Comparison of ENCODE assay signal across 10 cellular contexts in the genomic region with DNA sequence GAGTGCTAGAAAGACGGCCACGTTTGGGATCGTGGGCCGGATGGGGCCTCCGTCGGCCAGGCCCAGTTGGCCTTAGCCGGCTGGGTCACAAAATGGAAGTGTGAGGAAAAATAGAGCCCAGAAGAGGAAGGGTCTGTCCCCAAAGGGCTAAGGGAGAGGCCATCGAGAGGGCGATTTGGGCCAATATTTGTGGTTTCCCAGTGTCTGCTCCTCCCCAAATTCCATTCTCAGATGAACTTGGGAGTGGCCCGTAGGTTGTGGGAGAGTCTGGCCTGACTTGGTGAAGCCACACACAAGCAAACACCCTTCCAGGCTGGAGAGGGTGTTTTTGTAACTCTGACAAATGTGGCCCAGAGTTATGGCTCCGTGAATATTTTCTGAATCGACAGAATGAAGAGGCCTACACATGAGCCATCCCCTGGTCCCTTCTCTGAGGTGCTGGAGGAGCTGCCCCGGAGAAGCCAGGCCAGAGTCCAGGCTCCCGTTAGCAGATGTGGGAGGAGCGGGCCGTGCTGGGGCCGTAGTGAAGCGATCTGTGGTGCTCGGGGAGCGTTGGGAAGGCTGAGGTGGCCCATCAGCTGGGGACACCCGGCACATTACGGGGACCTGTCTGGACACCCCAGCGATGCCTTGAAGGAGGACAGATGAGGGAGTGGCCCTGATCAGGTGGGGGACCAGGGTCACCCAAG.
DNase-seq lines count a peak whose midpoint lies in the region; ATAC-seq and TF ChIP-seq lines count a peak whose summit lies in the region.
"Had no signal": no experiment of that assay in that cellular context is flagged by ENCODE, and none has a peak within 500 bp of the region (broad histone marks: within the 10 kb centered on the region; RNA-seq: fewer than 3 reads in every experiment).

No MANE protein-coding gene starts in this region.

- no peak for TF ChIP-seq EP300 in transverse colon (IDR thresholded peaks at IDR 0.05; ENCODE audit: low read depth)

- 60 to 77% methylated on average over 6 to 23 of the region's 23 CpGs for WGBS in transverse colon (ENCODE audit: low coverage in 1 of 2), 2 donors

- H3K9me3 ChIP-seq in left lung: no peaks in the 10 kb centered on the region
- H3K9me3 ChIP-seq in transverse colon: no peaks in the 10 kb centered on the region

- TF ChIP-seq POLR2A in transverse colon (IDR thresholded peaks at IDR 0.05): peak; percentile 44

- peak; percentile 43 for DNase-seq in NCI-H1694 treated with DMSO at 0.1 percent for 48 hours (lab: John Stamatoyannopoulos, UW)
- no peak for DNase-seq in NCI-H1694 (lab: John Stamatoyannopoulos, UW)
- DNase-seq in choroid plexus epithelial cell (ENCODE audit: low read depth): peak; percentile 44
- DNase-seq in left lung: peak; percentile 46 to 77
- peak; percentile 28 for DNase-seq in transverse colon
- no peak for DNase-seq in activated CD4-positive, CD25-positive, alpha-beta regulatory T cell treated with anti-CD3 and anti-CD28 coated beads, Interleukin-2, amount 50 U/mL, for 72 hours
- DNase-seq in stimulated activated CD4-positive, alpha-beta T cell treated with anti-CD3 and anti-CD28 coated beads, Interleukin-12 subunit alpha, Interleukin-12 subunit beta, amount 100 ng/mL, for 4 hours: no peak
- no peak for DNase-seq in stimulated activated CD4-positive, alpha-beta T cell treated with anti-CD3 and anti-CD28 coated beads, Interleukin-15, amount 100 ng/mL, for 24 hours
- DNase-seq: ACHN; stimulated activated naive CD8-positive, alpha-beta T cell treated with anti-CD3 and anti-CD28 coated beads, Interleukin-15, amount 100 ng/mL, for 72 hours had no signal

- peaks cover 35 to 87% of the 10 kb centered on the region in 2 donors for H3K4me1 ChIP-seq in left lung
- H3K4me1 ChIP-seq in transverse colon: peaks cover 30 to 71% (median 56%) of the 10 kb centered on the region in 4 donors

- peak; percentile 25 for ATAC-seq in left lung
- ATAC-seq: stimulated activated naive CD8-positive, alpha-beta T cell treated with anti-CD3 and anti-CD28 coated beads, Interleukin-15, amount 100 ng/mL, for 72 hours had no signal

- H3K27me3 ChIP-seq in left lung (no peaks in the 10 kb centered on the region), transverse colon (no peaks in the 10 kb centered on the region)

- H3K27ac ChIP-seq in left lung: peak overlapping the region; percentile 97 to 98
- H3K27ac ChIP-seq in transverse colon: peak overlapping the region; percentile 98 to 99 (median 98)

- H3K4me3 ChIP-seq in choroid plexus epithelial cell (ENCODE audit: low read depth, low read length) (peak overlapping the region; percentile 13), left lung (peak overlapping the region; percentile 75 to 77), transverse colon (peak overlapping the region in 3 of 4 donors; percentile 0 to 80 (median 73))

- H3K36me3 ChIP-seq in left lung: peaks cover 0 to 19% of the 10 kb centered on the region in 2 donors
- H3K36me3 ChIP-seq in transverse colon: no peaks in the 10 kb centered on the region

- intact Hi-C loops in left lung (cut with DNase I): loop anchor here in 1 of 2 donors (10.0 kb wide), 1 partner anchor 72 kb away; no protein-coding TSS in a partner anchor
- intact Hi-C loops in transverse colon (cut with DNase I; ENCODE audit: low total_unique reads): loop anchor here (10.0 kb wide), 1 partner anchor 72 kb away; no protein-coding TSS in a partner anchor

- TF ChIP-seq CTCF in choroid plexus epithelial cell (conservative IDR thresholded peaks at IDR 0.05; ENCODE audit: low read depth, low read length) (no peak), left lung (IDR thresholded peaks at IDR 0.05) (no peak), transverse colon (IDR thresholded peaks at IDR 0.05) (no peak)

- in situ Hi-C loops in transverse colon (cut with MboI; ENCODE audit: low pct_ligation_motif_present in 1 of 4, low pct_unique_long_range_greater_than_20kb in 1 of 4, low sequenced_read_pairs in 3 of 4): no loop called here

Comparison
In these comparisons a context has a peak if more than half of its experiments do, and no peak if none do; other contexts are left out.
1. DNase-seq: peak in NCI-H1694 treated with DMSO at 0.1 percent for 48 hours (single experiment), choroid plexus epithelial cell (single experiment), left lung (2 of 2) and transverse colon (single experiment); none in NCI-H1694 (single experiment), activated CD4-positive, CD25-positive, alpha-beta regulatory T cell treated with anti-CD3 and anti-CD28 coated beads, Interleukin-2, amount 50 U/mL, for 72 hours (single experiment), stimulated activated CD4-positive, alpha-beta T cell treated with anti-CD3 and anti-CD28 coated beads, Interleukin-12 subunit alpha, Interleukin-12 subunit beta, amount 100 ng/mL, for 4 hours (single experiment) and stimulated activated CD4-positive, alpha-beta T cell treated with anti-CD3 and anti-CD28 coated beads, Interleukin-15, amount 100 ng/mL, for 24 hours (single experiment).
2. H3K4me3 ChIP-seq: peak in every context shown above with its lines; median percentile 76 in left lung; 73 in transverse colon; 13 in choroid plexus epithelial cell.